26 cellular contexts compared by ENCODE assay signal in the genomic region with DNA sequence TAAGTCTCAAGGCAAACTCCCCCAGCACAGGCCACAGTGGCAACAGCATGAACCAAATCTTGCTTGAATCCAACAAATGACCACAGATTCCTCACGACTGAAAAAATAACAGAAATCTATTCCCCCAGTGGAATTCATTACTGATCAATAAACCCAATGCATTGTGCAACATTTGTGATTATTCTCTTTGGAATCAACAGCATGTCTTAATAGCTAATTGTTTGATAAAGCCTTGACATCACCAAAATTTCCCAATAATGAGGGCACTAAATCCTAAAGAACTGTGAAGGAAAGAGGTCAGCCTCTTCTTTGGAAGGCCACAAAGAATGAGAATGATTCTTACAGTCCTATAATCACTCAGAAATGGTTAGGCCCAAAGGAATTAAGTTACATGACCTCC. TPM values are rescaled to one million over a fixed set of nuclear protein-coding genes. Genes with fewer than 3 reads are reported as not detected.
DNase-seq lines count a peak whose midpoint lies in the region; ATAC-seq and TF ChIP-seq lines count a peak whose summit lies in the region.
"Had no signal": no experiment of that assay in that cellular context is flagged by ENCODE, and none has a peak within 500 bp of the region (broad histone marks: within the 10 kb centered on the region; RNA-seq: fewer than 3 reads in every experiment).

No MANE protein-coding gene starts in this region.

- peak overlapping the region; percentile 35 for H3K4me3 Mint-ChIP-seq in activated naive CD4-positive, alpha-beta T cell treated with anti-CD3 and anti-CD28 coated beads for 36 hours
- peak overlapping the region; percentile 79 for H3K4me3 Mint-ChIP-seq in central memory CD8-positive, alpha-beta T cell
- H3K4me3 Mint-ChIP-seq in neural progenitor cell = no peak overlapping the region

- CTCF ChIA-PET in activated naive CD4-positive, alpha-beta T cell treated with anti-CD3 and anti-CD28 coated beads for 36 hours (lab: Charles Lee) = interaction anchor here (0.6 to 6.3 kb wide), 8 partner anchors 8 to 92 kb away, joined by 3 to 37 read pairs (median 6); no protein-coding TSS in a partner anchor

- peaks cover 81% of the 10 kb centered on the region for H3K4me1 Mint-ChIP-seq in activated naive CD4-positive, alpha-beta T cell treated with anti-CD3 and anti-CD28 coated beads for 36 hours (ENCODE audit: low read depth)
- peaks cover 60% of the 10 kb centered on the region for H3K4me1 Mint-ChIP-seq in central memory CD8-positive, alpha-beta T cell
- H3K4me1 Mint-ChIP-seq in neural progenitor cell = peaks cover 58% of the 10 kb centered on the region

- H3K27me3 ChIP-seq in Karpas-422 (ENCODE audit: low read length) (no peaks in the 10 kb centered on the region), neural progenitor cell (no peaks in the 10 kb centered on the region), thyroid gland (no peaks in the 10 kb centered on the region)
- H3K27me3 ChIP-seq: breast epithelium, hepatocyte, pancreas, stomach, tibial nerve had no signal

- ATAC-seq in central memory CD8-positive, alpha-beta T cell (replicated peaks; ENCODE audit: extremely low read depth, poor library complexity, severe bottlenecking) = no peak
- ATAC-seq: foreskin keratinocyte, pancreas, right cardiac atrium had no signal

- H3K36me3 ChIP-seq in Karpas-422 (ENCODE audit: insufficient read depth, low read length) (no peaks in the 10 kb centered on the region), neural progenitor cell (no peaks in the 10 kb centered on the region), thyroid gland (no peaks in the 10 kb centered on the region)
- H3K36me3 ChIP-seq: breast epithelium, pancreas, stomach, tibial nerve had no signal

- no peaks in the 10 kb centered on the region for H3K9me2 ChIP-seq in Karpas-422 (replicated peaks; ENCODE audit: insufficient read depth, low read length)

- H3K27ac ChIP-seq in Karpas-422 (ENCODE audit: low read length) = no peak overlapping the region
- no peak overlapping the region for H3K27ac ChIP-seq in neural progenitor cell
- no peak overlapping the region for H3K27ac ChIP-seq in thyroid gland
- H3K27ac ChIP-seq: breast epithelium, foreskin keratinocyte, hepatocyte, HL-60, tibial nerve had no signal

- H2AFZ ChIP-seq in Karpas-422 (ENCODE audit: low read length) = no peak overlapping the region
- peak overlapping the region; percentile 9 for H2AFZ ChIP-seq in neural progenitor cell (replicated peaks)
- H2AFZ ChIP-seq: hepatocyte had no signal

- peaks cover 32% of the 10 kb centered on the region for H3K4me1 ChIP-seq in Karpas-422 (ENCODE audit: low read length)
- H3K4me1 ChIP-seq in neural progenitor cell = peaks cover 54% of the 10 kb centered on the region
- H3K4me1 ChIP-seq in thyroid gland = peaks cover 9 to 17% of the 10 kb centered on the region in 2 donors
- H3K4me1 ChIP-seq: breast epithelium had no signal

- TF ChIP-seq POLR2A in thyroid gland (IDR thresholded peaks at IDR 0.05) = no peak

- TF ChIP-seq CTCF in neural progenitor cell (IDR thresholded peaks at IDR 0.05) = no peak
- TF ChIP-seq CTCF in thyroid gland (IDR thresholded peaks at IDR 0.05) = no peak

- peaks cover 32% of the 10 kb centered on the region for H3F3A ChIP-seq in neural progenitor cell (ENCODE audit: low read depth)

- intact Hi-C loops in activated naive CD4-positive, alpha-beta T cell treated with anti-CD3 and anti-CD28 coated beads for 36 hours (cut with micrococcal nuclease) = no loop called here
- intact Hi-C loops in head of caudate nucleus (cut with DNase I) (no loop called here), thyroid gland (cut with DNase I) (no loop called here)

- peak overlapping the region; percentile 13 for H3K4me2 ChIP-seq in Karpas-422 (ENCODE audit: low read depth, low read length, poor library complexity, severe bottlenecking)
- H3K4me2 ChIP-seq in neural progenitor cell = peak overlapping the region; percentile 34
- H3K4me2 ChIP-seq: hepatocyte had no signal

- H3K9me3 ChIP-seq in Karpas-422 (ENCODE audit: low read length) (no peaks in the 10 kb centered on the region), neural progenitor cell (ENCODE audit: low read depth) (no peaks in the 10 kb centered on the region), thyroid gland (no peaks in the 10 kb centered on the region)
- H3K9me3 ChIP-seq: breast epithelium, pancreas, stomach, tibial nerve had no signal

- no peaks in the 10 kb centered on the region for H3K9me3 Mint-ChIP-seq in activated naive CD4-positive, alpha-beta T cell treated with anti-CD3 and anti-CD28 coated beads for 36 hours
- H3K9me3 Mint-ChIP-seq in central memory CD8-positive, alpha-beta T cell = no peaks in the 10 kb centered on the region
- no peaks in the 10 kb centered on the region for H3K9me3 Mint-ChIP-seq in neural progenitor cell

- WGBS in thyroid gland, 2 donors = 54 to 88% methylated on average over 1 of the region's 1 CpG

- H3K9ac ChIP-seq in Karpas-422 (ENCODE audit: low read length) (no peak overlapping the region), neural progenitor cell (no peak overlapping the region)

- H3K4me3 ChIP-seq in Karpas-422 (ENCODE audit: low read length) (no peak overlapping the region), neural progenitor cell (no peak overlapping the region), thyroid gland (replicated peaks in 1 of 3) (no peak overlapping the region)
- H3K4me3 ChIP-seq: breast epithelium, hepatocyte, pancreas, stomach, tibial nerve had no signal

- H4K20me1 ChIP-seq in Karpas-422 (ENCODE audit: insufficient read depth, low read depth, low read length) = no peaks in the 10 kb centered on the region
- no peaks in the 10 kb centered on the region for H4K20me1 ChIP-seq in neural progenitor cell (ENCODE audit: low read depth)

- no peak for DNase-seq in activated naive CD4-positive, alpha-beta T cell treated with anti-CD3 and anti-CD28 coated beads for 36 hours
- DNase-seq in activated naive CD4-positive, alpha-beta T cell (lab: John Stamatoyannopoulos, UW) = no peak
- DNase-seq in Karpas-422 (no peak), neural progenitor cell (ENCODE audit: low spot score) (no peak), head of caudate nucleus (no peak), thyroid gland (no peak)
- DNase-seq in central memory CD8-positive, alpha-beta T cell (ENCODE audit: low spot score in 2 of 2) = no peak
- DNase-seq in stimulated activated CD4-positive, alpha-beta T cell treated with anti-CD3 and anti-CD28 coated beads, Interleukin-12 subunit alpha, Interleukin-12 subunit beta, amount 100 ng/mL, for 4 hours = no peak
- DNase-seq: activated CD4-positive, alpha-beta T cell treated with anti-CD3 and anti-CD28 coated beads, Interleukin-2, amount 50 U/mL, for 4 hours; C1 segment of cervical spinal cord; DMS 273 treated with DMSO at 0.1 percent for 48 hours; effector CD8-positive, alpha-beta T cell; erythroblast; foreskin keratinocyte; NCI-H1048; NCI-H187; NCI-H526 treated with DMSO at 0.1 percent for 48 hours; pancreas; right cardiac atrium; stimulated activated CD4-positive, alpha-beta T cell treated with anti-CD3 and anti-CD28 coated beads, Interleukin-4, amount 100 ng/mL, for 4 hours; stomach had no signal

- no peaks in the 10 kb centered on the region for H3K79me2 ChIP-seq in Karpas-422 (ENCODE audit: low read length)
- H3K79me2 ChIP-seq in neural progenitor cell (ENCODE audit: low read depth) = no peaks in the 10 kb centered on the region
- H3K79me2 ChIP-seq: hepatocyte had no signal

- H3K36me3 Mint-ChIP-seq in activated naive CD4-positive, alpha-beta T cell treated with anti-CD3 and anti-CD28 coated beads for 36 hours (ENCODE audit: low read depth) = peaks cover 3% of the 10 kb centered on the region
- peaks cover 29% of the 10 kb centered on the region for H3K36me3 Mint-ChIP-seq in central memory CD8-positive, alpha-beta T cell (ENCODE audit: insufficient read depth)
- no peaks in the 10 kb centered on the region for H3K36me3 Mint-ChIP-seq in neural progenitor cell

- peak overlapping the region; percentile 98 for H3K27ac Mint-ChIP-seq in activated naive CD4-positive, alpha-beta T cell treated with anti-CD3 and anti-CD28 coated beads for 36 hours
- H3K27ac Mint-ChIP-seq in central memory CD8-positive, alpha-beta T cell (ENCODE audit: low read depth) = peak overlapping the region; percentile 99
- H3K27ac Mint-ChIP-seq in neural progenitor cell = no peak overlapping the region

- H3K27me3 Mint-ChIP-seq in activated naive CD4-positive, alpha-beta T cell treated with anti-CD3 and anti-CD28 coated beads for 36 hours (ENCODE audit: low read depth) = no peaks in the 10 kb centered on the region
- no peaks in the 10 kb centered on the region for H3K27me3 Mint-ChIP-seq in central memory CD8-positive, alpha-beta T cell
- peaks cover 2% of the 10 kb centered on the region for H3K27me3 Mint-ChIP-seq in neural progenitor cell (ENCODE audit: insufficient read depth, low read depth)

RNA-seq across cellular contexts. Expression of a gene that starts 5.8 kb away (rescaled TPM):
- 10 to 100 TPM in 1 of 2 experiments, 1 to 10 TPM in 1; 9.1 to 10.7 TPM for total RNA-seq in activated naive CD4-positive, alpha-beta T cell treated with anti-CD3 and anti-CD28 coated beads for 36 hours
- 1.3 TPM in 1 of 2 replicates, not detected in the other for total RNA-seq in Karpas-422 (2014; rRNA removed; shearing (Covaris generic); ENCODE audit: low replicate concordance)
- total RNA-seq in neural progenitor cell (ENCODE audit: low replicate concordance) = not detected in 2 replicates
- total RNA-seq in thyroid gland = 1 to 10 TPM in 3 of 4 donors, not detected in 1; 1.1 to 3.4 (median 2.5) TPM
- total RNA-seq: foreskin keratinocyte, RPMI7951 had no signal
